Comparison of ENCODE assay signal across 1 cellular context in the genomic region with DNA sequence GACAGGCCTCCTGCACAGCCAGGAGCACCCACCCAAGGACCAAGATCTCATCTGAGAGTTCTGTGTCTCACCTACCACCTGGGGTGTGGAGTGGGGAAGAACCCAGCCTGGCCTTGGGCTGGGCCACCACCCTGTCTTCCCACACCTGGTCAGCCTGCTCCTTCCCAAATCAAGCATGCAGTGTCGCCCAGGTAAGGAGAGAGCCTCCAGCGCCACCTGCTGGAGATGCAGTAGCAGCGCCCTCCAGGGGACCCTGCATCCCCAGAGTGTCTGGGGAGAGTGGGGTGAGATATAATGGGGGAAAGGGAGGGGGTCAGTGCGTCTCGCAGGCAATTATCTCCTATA.
TF ChIP-seq lines count a peak whose summit lies in the region.

No MANE protein-coding gene starts in this region.

TF ChIP-seq in HepG2, 621 proteins besides CTCF, POLR2A, EP300 and RAD21 (continued from another document):
- TF ChIP-seq ZNF264 (CRISPR knock-in tag; IDR thresholded peaks at IDR 0.05) (no peak), AHR (CRISPR knock-in tag; IDR thresholded peaks at IDR 0.05) (peak; percentile 68; the same call in 1 of the 2 replicates), ZNF550 (CRISPR knock-in tag; IDR thresholded peaks at IDR 0.05; ENCODE audit: borderline replicate concordance) (no peak), ZEB1 (IDR thresholded peaks at IDR 0.05; ENCODE audit: insufficient replicate concordance, low read depth) (peak; percentile 40), ZNF510 (CRISPR knock-in tag; IDR thresholded peaks at IDR 0.05; ENCODE audit: low read depth) (no peak), DPF2 (CRISPR knock-in tag; IDR thresholded peaks at IDR 0.05; ENCODE audit: borderline replicate concordance, low read depth) (no peak), BRCA1 (CRISPR knock-in tag; IDR thresholded peaks at IDR 0.05) (no peak), TSC22D2 (CRISPR knock-in tag; IDR thresholded peaks at IDR 0.05; ENCODE audit: borderline replicate concordance) (no peak), SAP130 (CRISPR knock-in tag; IDR thresholded peaks at IDR 0.05; ENCODE audit: low read depth) (peak; percentile 22; the same call in 1 of the 2 replicates), ZNF83 (CRISPR knock-in tag; IDR thresholded peaks at IDR 0.05; ENCODE audit: borderline replicate concordance) (no peak), ZNF205 (CRISPR knock-in tag; IDR thresholded peaks at IDR 0.05) (no peak), ZNF292 (CRISPR knock-in tag; IDR thresholded peaks at IDR 0.05; ENCODE audit: borderline replicate concordance, low read depth) (no peak), KLF11 (CRISPR knock-in tag; IDR thresholded peaks at IDR 0.05) (no peak), HDAC2 (CRISPR knock-in tag; IDR thresholded peaks at IDR 0.05) (no peak), NFE2L2 (IDR thresholded peaks at IDR 0.05; ENCODE audit: low read length) (no peak), NFE2L1 (CRISPR knock-in tag; IDR thresholded peaks at IDR 0.05; ENCODE audit: borderline replicate concordance) (no peak), ZBTB38 (CRISPR knock-in tag; IDR thresholded peaks at IDR 0.05) (peak; percentile 55; the same call in 1 of the 2 replicates), NR2C2 (CRISPR knock-in tag; IDR thresholded peaks at IDR 0.05; ENCODE audit: borderline replicate concordance) (no peak), TGIF2 (CRISPR knock-in tag; IDR thresholded peaks at IDR 0.05) (no peak)
- TF ChIP-seq, protein P1, sequence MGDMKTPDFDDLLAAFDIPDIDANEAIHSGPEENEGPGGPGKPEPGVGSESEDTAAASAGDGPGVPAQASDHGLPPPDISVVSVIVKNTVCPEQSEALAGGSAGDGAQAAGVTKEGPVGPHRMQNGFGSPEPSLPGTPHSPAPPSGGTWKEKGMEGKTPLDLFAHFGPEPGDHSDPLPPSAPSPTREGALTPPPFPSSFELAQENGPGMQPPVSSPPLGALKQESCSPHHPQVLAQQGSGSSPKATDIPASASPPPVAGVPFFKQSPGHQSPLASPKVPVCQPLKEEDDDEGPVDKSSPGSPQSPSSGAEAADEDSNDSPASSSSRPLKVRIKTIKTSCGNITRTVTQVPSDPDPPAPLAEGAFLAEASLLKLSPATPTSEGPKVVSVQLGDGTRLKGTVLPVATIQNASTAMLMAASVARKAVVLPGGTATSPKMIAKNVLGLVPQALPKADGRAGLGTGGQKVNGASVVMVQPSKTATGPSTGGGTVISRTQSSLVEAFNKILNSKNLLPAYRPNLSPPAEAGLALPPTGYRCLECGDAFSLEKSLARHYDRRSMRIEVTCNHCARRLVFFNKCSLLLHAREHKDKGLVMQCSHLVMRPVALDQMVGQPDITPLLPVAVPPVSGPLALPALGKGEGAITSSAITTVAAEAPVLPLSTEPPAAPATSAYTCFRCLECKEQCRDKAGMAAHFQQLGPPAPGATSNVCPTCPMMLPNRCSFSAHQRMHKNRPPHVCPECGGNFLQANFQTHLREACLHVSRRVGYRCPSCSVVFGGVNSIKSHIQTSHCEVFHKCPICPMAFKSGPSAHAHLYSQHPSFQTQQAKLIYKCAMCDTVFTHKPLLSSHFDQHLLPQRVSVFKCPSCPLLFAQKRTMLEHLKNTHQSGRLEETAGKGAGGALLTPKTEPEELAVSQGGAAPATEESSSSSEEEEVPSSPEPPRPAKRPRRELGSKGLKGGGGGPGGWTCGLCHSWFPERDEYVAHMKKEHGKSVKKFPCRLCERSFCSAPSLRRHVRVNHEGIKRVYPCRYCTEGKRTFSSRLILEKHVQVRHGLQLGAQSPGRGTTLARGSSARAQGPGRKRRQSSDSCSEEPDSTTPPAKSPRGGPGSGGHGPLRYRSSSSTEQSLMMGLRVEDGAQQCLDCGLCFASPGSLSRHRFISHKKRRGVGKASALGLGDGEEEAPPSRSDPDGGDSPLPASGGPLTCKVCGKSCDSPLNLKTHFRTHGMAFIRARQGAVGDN (CRISPR knock-in tag; IDR thresholded peaks at IDR 0.05): peak; percentile 65
- TF ChIP-seq, protein P2, sequence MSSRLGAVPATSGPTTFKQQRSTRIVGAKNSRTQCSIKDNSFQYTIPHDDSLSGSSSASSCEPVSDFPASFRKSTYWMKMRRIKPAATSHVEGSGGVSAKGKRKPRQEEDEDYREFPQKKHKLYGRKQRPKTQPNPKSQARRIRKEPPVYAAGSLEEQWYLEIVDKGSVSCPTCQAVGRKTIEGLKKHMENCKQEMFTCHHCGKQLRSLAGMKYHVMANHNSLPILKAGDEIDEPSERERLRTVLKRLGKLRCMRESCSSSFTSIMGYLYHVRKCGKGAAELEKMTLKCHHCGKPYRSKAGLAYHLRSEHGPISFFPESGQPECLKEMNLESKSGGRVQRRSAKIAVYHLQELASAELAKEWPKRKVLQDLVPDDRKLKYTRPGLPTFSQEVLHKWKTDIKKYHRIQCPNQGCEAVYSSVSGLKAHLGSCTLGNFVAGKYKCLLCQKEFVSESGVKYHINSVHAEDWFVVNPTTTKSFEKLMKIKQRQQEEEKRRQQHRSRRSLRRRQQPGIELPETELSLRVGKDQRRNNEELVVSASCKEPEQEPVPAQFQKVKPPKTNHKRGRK (CRISPR knock-in tag; IDR thresholded peaks at IDR 0.05): no peak
- TF ChIP-seq, protein P3, sequence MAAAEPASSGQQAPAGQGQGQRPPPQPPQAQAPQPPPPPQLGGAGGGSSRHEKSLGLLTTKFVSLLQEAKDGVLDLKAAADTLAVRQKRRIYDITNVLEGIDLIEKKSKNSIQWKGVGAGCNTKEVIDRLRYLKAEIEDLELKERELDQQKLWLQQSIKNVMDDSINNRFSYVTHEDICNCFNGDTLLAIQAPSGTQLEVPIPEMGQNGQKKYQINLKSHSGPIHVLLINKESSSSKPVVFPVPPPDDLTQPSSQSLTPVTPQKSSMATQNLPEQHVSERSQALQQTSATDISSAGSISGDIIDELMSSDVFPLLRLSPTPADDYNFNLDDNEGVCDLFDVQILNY (CRISPR knock-in tag; conservative IDR thresholded peaks at IDR 0.05): no peak
